In genomic region chr7:94022550-94022949, GRCh38 we compare ENCODE assay signal across 15 cellular contexts. TPM values are rescaled to one million over a fixed set of nuclear protein-coding genes. Genes with fewer than 3 reads are reported as not detected.
DNase-seq lines count a peak whose midpoint lies in the region; ATAC-seq, FAIRE-seq and TF ChIP-seq lines count a peak whose summit lies in the region.
"Had no signal": no experiment of that assay in that cellular context is flagged by ENCODE, and none has a peak within 500 bp of the region (broad histone marks: within the 10 kb centered on the region; RNA-seq: fewer than 3 reads in every experiment).

No MANE protein-coding gene starts in this region.

- no peak overlapping the region for H3K4me3 ChIP-seq in bronchial epithelial cell (ENCODE audit: low read depth, low read length)
- no peak overlapping the region for H3K4me3 ChIP-seq in CD8-positive, alpha-beta memory T cell (ENCODE audit: low read length)
- H3K4me3 ChIP-seq: MG63 had no signal

- no peak for FAIRE-seq in bronchial epithelial cell (lab: Jason Lieb, UNC)
- FAIRE-seq: H1 had no signal

- H3K4me1 Mint-ChIP-seq in activated CD8-positive, alpha-beta T cell treated with anti-CD3 and anti-CD28 coated beads for 36 hours (ENCODE audit: low read depth), result peaks cover 4% of the 10 kb centered on the region
- H3K4me1 Mint-ChIP-seq in activated CD8-positive, alpha-beta T cell treated with anti-CD3 and anti-CD28 coated beads, Interleukin-2, amount 10 ng/mL, durations not matched to agents 7 days and 5 days (ENCODE audit: low read depth), result no peaks in the 10 kb centered on the region
- no peaks in the 10 kb centered on the region for H3K4me1 Mint-ChIP-seq in stimulated activated effector memory CD8-positive, alpha-beta T cell treated with anti-CD3 and anti-CD28 coated beads, Interleukin-12 subunit alpha, Interleukin-12 subunit beta, amount 100 ng/mL, for 72 hours
- H3K4me1 Mint-ChIP-seq in CD8-positive, alpha-beta memory T cell, result no peaks in the 10 kb centered on the region

- no peaks in the 10 kb centered on the region for H3K27me3 ChIP-seq in bronchial epithelial cell (ENCODE audit: control insufficient read depth, insufficient read depth, low read length)
- H3K27me3 ChIP-seq in CD8-positive, alpha-beta memory T cell (ENCODE audit: insufficient read depth, low read length, poor library complexity, severe bottlenecking), result peaks cover 3% of the 10 kb centered on the region
- H3K27me3 ChIP-seq: MG63 had no signal

- H3K27ac ChIP-seq in CD8-positive, alpha-beta memory T cell (ENCODE audit: low read depth, low read length), result no peak overlapping the region

- H3K27me3 Mint-ChIP-seq in activated CD8-positive, alpha-beta T cell treated with anti-CD3 and anti-CD28 coated beads for 36 hours, result peaks cover 11% of the 10 kb centered on the region
- H3K27me3 Mint-ChIP-seq in activated CD8-positive, alpha-beta T cell treated with anti-CD3 and anti-CD28 coated beads, Interleukin-2, amount 10 ng/mL, durations not matched to agents 7 days and 5 days (ENCODE audit: low read depth), result peaks cover 5% of the 10 kb centered on the region
- peaks cover 5 to 50% of the 10 kb centered on the region in 2 donors for H3K27me3 Mint-ChIP-seq in CD8-positive, alpha-beta memory T cell

- H3K9me3 Mint-ChIP-seq in activated CD8-positive, alpha-beta T cell treated with anti-CD3 and anti-CD28 coated beads for 36 hours, result no peaks in the 10 kb centered on the region
- H3K9me3 Mint-ChIP-seq in activated CD8-positive, alpha-beta T cell treated with anti-CD3 and anti-CD28 coated beads, Interleukin-2, amount 10 ng/mL, durations not matched to agents 7 days and 5 days (ENCODE audit: insufficient read depth), result no peaks in the 10 kb centered on the region
- H3K9me3 Mint-ChIP-seq in stimulated activated effector memory CD8-positive, alpha-beta T cell treated with anti-CD3 and anti-CD28 coated beads, Interleukin-12 subunit alpha, Interleukin-12 subunit beta, amount 100 ng/mL, for 72 hours, result no peaks in the 10 kb centered on the region
- no peaks in the 10 kb centered on the region for H3K9me3 Mint-ChIP-seq in CD8-positive, alpha-beta memory T cell

- no peaks in the 10 kb centered on the region for H3K36me3 ChIP-seq in bronchial epithelial cell (ENCODE audit: control insufficient read depth, insufficient read depth, low read length)
- H3K36me3 ChIP-seq in CD8-positive, alpha-beta memory T cell (ENCODE audit: insufficient read depth, low read length), result no peaks in the 10 kb centered on the region
- H3K36me3 ChIP-seq: MG63 had no signal

- H3K36me3 Mint-ChIP-seq in activated CD8-positive, alpha-beta T cell treated with anti-CD3 and anti-CD28 coated beads for 36 hours (ENCODE audit: low read depth), result no peaks in the 10 kb centered on the region
- H3K36me3 Mint-ChIP-seq in activated CD8-positive, alpha-beta T cell treated with anti-CD3 and anti-CD28 coated beads, Interleukin-2, amount 10 ng/mL, durations not matched to agents 7 days and 5 days (ENCODE audit: low read depth), result no peaks in the 10 kb centered on the region
- no peaks in the 10 kb centered on the region for H3K36me3 Mint-ChIP-seq in stimulated activated effector memory CD8-positive, alpha-beta T cell treated with anti-CD3 and anti-CD28 coated beads, Interleukin-12 subunit alpha, Interleukin-12 subunit beta, amount 100 ng/mL, for 72 hours
- no peaks in the 10 kb centered on the region for H3K36me3 Mint-ChIP-seq in CD8-positive, alpha-beta memory T cell

- intact Hi-C loops in activated CD8-positive, alpha-beta T cell treated with anti-CD3 and anti-CD28 coated beads for 36 hours (cut with micrococcal nuclease), result no loop called here

- no peaks in the 10 kb centered on the region for H3K9me3 ChIP-seq in CD8-positive, alpha-beta memory T cell (ENCODE audit: low read length)
- H3K9me3 ChIP-seq: MG63 had no signal

- POLR2A ChIA-PET in activated CD8-positive, alpha-beta T cell treated with anti-CD3 and anti-CD28 coated beads for 36 hours (lab: Charles Lee), result no interaction called here
- POLR2A ChIA-PET in activated CD8-positive, alpha-beta T cell treated with anti-CD3 and anti-CD28 coated beads, Interleukin-2, amount 10 ng/mL, durations not matched to agents 7 days and 5 days (lab: Charles Lee), result no interaction called here
- POLR2A ChIA-PET in CD8-positive, alpha-beta memory T cell (lab: Charles Lee), result no interaction called here

- CTCF ChIA-PET in activated CD8-positive, alpha-beta T cell treated with anti-CD3 and anti-CD28 coated beads for 36 hours (lab: Charles Lee), result no interaction called here
- CTCF ChIA-PET in activated CD8-positive, alpha-beta T cell treated with anti-CD3 and anti-CD28 coated beads, Interleukin-2, amount 10 ng/mL, durations not matched to agents 7 days and 5 days (lab: Charles Lee), result no interaction called here
- CTCF ChIA-PET in CD8-positive, alpha-beta memory T cell (lab: Charles Lee), result no interaction called here

- no peaks in the 10 kb centered on the region for H3K4me1 ChIP-seq in CD8-positive, alpha-beta memory T cell (ENCODE audit: insufficient read depth, low read length)

- H3K4me3 Mint-ChIP-seq in activated CD8-positive, alpha-beta T cell treated with anti-CD3 and anti-CD28 coated beads for 36 hours, result no peak overlapping the region
- H3K4me3 Mint-ChIP-seq in activated CD8-positive, alpha-beta T cell treated with anti-CD3 and anti-CD28 coated beads, Interleukin-2, amount 10 ng/mL, durations not matched to agents 7 days and 5 days, result no peak overlapping the region
- H3K4me3 Mint-ChIP-seq in stimulated activated effector memory CD8-positive, alpha-beta T cell treated with anti-CD3 and anti-CD28 coated beads, Interleukin-12 subunit alpha, Interleukin-12 subunit beta, amount 100 ng/mL, for 72 hours, result no peak overlapping the region
- H3K4me3 Mint-ChIP-seq in CD8-positive, alpha-beta memory T cell, result no peak overlapping the region

- no peak overlapping the region for H3K27ac Mint-ChIP-seq in activated CD8-positive, alpha-beta T cell treated with anti-CD3 and anti-CD28 coated beads for 36 hours
- H3K27ac Mint-ChIP-seq in activated CD8-positive, alpha-beta T cell treated with anti-CD3 and anti-CD28 coated beads, Interleukin-2, amount 10 ng/mL, durations not matched to agents 7 days and 5 days, result no peak overlapping the region
- peak overlapping the region; percentile 12 for H3K27ac Mint-ChIP-seq in stimulated activated effector memory CD8-positive, alpha-beta T cell treated with anti-CD3 and anti-CD28 coated beads, Interleukin-12 subunit alpha, Interleukin-12 subunit beta, amount 100 ng/mL, for 72 hours
- no peak overlapping the region for H3K27ac Mint-ChIP-seq in CD8-positive, alpha-beta memory T cell

- peak; percentile 42 for DNase-seq in activated CD8-positive, alpha-beta T cell treated with anti-CD3 and anti-CD28 coated beads for 36 hours
- no peak for DNase-seq in activated CD8-positive, alpha-beta T cell treated with anti-CD3 and anti-CD28 coated beads, Interleukin-2, amount 10 ng/mL, durations not matched to agents 7 days and 5 days
- DNase-seq in M059J (ENCODE audit: low read depth) (peak; percentile 25), bronchial epithelial cell (ENCODE audit: low read depth) (peak; percentile 31), HCEC 1CT (no peak)
- no peak for DNase-seq in stimulated activated effector memory CD8-positive, alpha-beta T cell treated with anti-CD3 and anti-CD28 coated beads, Interleukin-12 subunit alpha, Interleukin-12 subunit beta, amount 100 ng/mL, for 72 hours (ENCODE audit: low spot score in 2 of 2)
- no peak for DNase-seq in CD8-positive, alpha-beta memory T cell
- DNase-seq: activated CD4-positive, alpha-beta T cell treated with anti-CD3 and anti-CD28 coated beads, Interleukin-2, amount 50 U/mL, for 4 hours; DMS153; MG63; NCI-H2171 treated with DMSO at 0.1 percent for 48 hours; PC-3; trophoblast cell had no signal

- peak; percentile 97 for ATAC-seq in activated CD8-positive, alpha-beta T cell treated with anti-CD3 and anti-CD28 coated beads for 36 hours
- no peak for ATAC-seq in activated CD8-positive, alpha-beta T cell treated with anti-CD3 and anti-CD28 coated beads, Interleukin-2, amount 10 ng/mL, durations not matched to agents 7 days and 5 days
- ATAC-seq in stimulated activated effector memory CD8-positive, alpha-beta T cell treated with anti-CD3 and anti-CD28 coated beads, Interleukin-12 subunit alpha, Interleukin-12 subunit beta, amount 100 ng/mL, for 72 hours, result peak; percentile 86
- ATAC-seq in HG03354 (IDR thresholded peaks at IDR 0.05; ENCODE audit: poor library complexity, severe bottlenecking, unreplicated experiment), result no peak
- ATAC-seq: PC-3 had no signal

- TF ChIP-seq CTCF in activated CD8-positive, alpha-beta T cell treated with anti-CD3 and anti-CD28 coated beads for 36 hours (IDR thresholded peaks at IDR 0.05), result no peak
- no peak for TF ChIP-seq CTCF in bronchial epithelial cell (IDR thresholded peaks at IDR 0.05; ENCODE audit: insufficient read depth, low read length, severe bottlenecking)

RNA-seq across cellular contexts. Expression of gene BET1, which starts 18.4 kb away (rescaled TPM):
- total RNA-seq in activated CD8-positive, alpha-beta T cell treated with anti-CD3 and anti-CD28 coated beads for 36 hours, result 10 to 100 TPM; 17.6 to 20.8 TPM
- 10 to 100 TPM; 13.7 to 15.9 TPM for total RNA-seq in activated CD8-positive, alpha-beta T cell treated with anti-CD3 and anti-CD28 coated beads, Interleukin-2, amount 10 ng/mL, durations not matched to agents 7 days and 5 days
- total RNA-seq in M059J (2014; rRNA removed; shearing (Covaris generic)), result 47.2 and 68.3 TPM in 2 replicates
- 32.4 and 40.8 TPM in 2 replicates for total RNA-seq in bronchial epithelial cell
- 10 to 100 TPM; 19.9 to 22.6 TPM for total RNA-seq in CD8-positive, alpha-beta memory T cell
- polyA plus RNA-seq in CD8-positive, alpha-beta memory T cell, result 17.8 TPM

Comparison
In these comparisons a context has a peak if more than half of its experiments do, and no peak if none do; other contexts are left out.
1. ATAC-seq: peak in activated CD8-positive, alpha-beta T cell treated with anti-CD3 and anti-CD28 coated beads for 36 hours (single experiment) and stimulated activated effector memory CD8-positive, alpha-beta T cell treated with anti-CD3 and anti-CD28 coated beads, Interleukin-12 subunit alpha, Interleukin-12 subunit beta, amount 100 ng/mL, for 72 hours (single experiment); none in activated CD8-positive, alpha-beta T cell treated with anti-CD3 and anti-CD28 coated beads, Interleukin-2, amount 10 ng/mL, durations not matched to agents 7 days and 5 days (single experiment) and HG03354 (single experiment).
2. DNase-seq: peak in activated CD8-positive, alpha-beta T cell treated with anti-CD3 and anti-CD28 coated beads for 36 hours (single experiment), M059J (single experiment) and bronchial epithelial cell (single experiment); none in activated CD8-positive, alpha-beta T cell treated with anti-CD3 and anti-CD28 coated beads, Interleukin-2, amount 10 ng/mL, durations not matched to agents 7 days and 5 days (single experiment), stimulated activated effector memory CD8-positive, alpha-beta T cell treated with anti-CD3 and anti-CD28 coated beads, Interleukin-12 subunit alpha, Interleukin-12 subunit beta, amount 100 ng/mL, for 72 hours (0 of 2), CD8-positive, alpha-beta memory T cell (0 of 5) and HCEC 1CT (single experiment).